ENCODE assay signal across 26 cellular contexts in the genomic region with DNA sequence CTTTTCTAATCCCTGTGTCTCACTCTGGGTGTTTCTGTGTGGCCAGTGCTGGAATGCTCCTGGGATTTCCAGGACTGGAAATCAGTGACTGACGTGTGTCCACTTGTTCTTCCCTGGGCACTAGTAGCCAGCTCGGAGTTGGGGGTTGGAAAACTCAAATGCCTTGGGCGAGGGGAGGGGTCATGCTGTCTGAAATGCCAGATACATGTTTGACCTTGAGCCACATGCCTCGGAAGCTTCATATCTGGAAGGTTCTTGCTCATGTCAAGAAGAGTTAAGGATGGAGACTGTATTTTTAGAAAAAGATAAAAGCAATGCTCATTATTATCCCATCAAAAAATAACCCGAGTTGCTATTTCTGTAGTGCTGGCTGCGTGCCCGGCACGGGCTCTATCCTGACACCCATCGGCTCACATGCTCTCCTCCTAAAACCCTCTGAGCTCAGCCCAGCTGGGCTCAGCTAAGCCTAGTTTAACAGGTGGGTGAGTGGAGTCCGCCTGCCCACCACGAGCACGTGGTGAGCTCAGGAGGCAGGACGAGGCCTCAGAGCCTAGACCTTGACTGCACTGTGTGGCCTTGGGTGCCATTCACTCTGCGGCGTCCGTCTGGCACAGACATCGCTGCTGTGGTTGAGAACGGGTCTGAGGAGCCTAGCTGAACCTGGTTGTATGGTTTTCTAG. TPM values are rescaled to one million over a fixed set of nuclear protein-coding genes. Genes with fewer than 3 reads are reported as not detected.
DNase-seq lines count a peak whose midpoint lies in the region; ATAC-seq and TF ChIP-seq lines count a peak whose summit lies in the region.
"Had no signal": no experiment of that assay in that cellular context is flagged by ENCODE, and none has a peak within 500 bp of the region (broad histone marks: within the 10 kb centered on the region; RNA-seq: fewer than 3 reads in every experiment).

No MANE protein-coding gene starts in this region.

- H3K27me3 ChIP-seq in right atrium auricular region (peaks cover 0 to 4% of the 10 kb centered on the region in 2 donors), cardiac muscle cell (peaks cover 16% of the 10 kb centered on the region), prostate gland (replicated peaks; ENCODE audit: insufficient read depth) (no peaks in the 10 kb centered on the region), gastroesophageal sphincter (peaks cover 23% of the 10 kb centered on the region)
- H3K27me3 ChIP-seq: body of pancreas had no signal

- no peak for TF ChIP-seq EP300 in gastroesophageal sphincter (IDR thresholded peaks at IDR 0.05)

- ATAC-seq in Right ventricle myocardium inferior (peak; percentile 74), gastroesophageal sphincter (no peak)
- ATAC-seq: body of pancreas, T-helper 17 cell had no signal

- 70% methylated on average over 18 of the region's 18 CpGs for WGBS in prostate gland
- WGBS in gastroesophageal sphincter (ENCODE audit: low coverage in 1 of 2), 2 donors, result 15 to 25% methylated on average over 5 to 8 of the region's 18 CpGs

- TF ChIP-seq POLR2A in prostate gland (IDR thresholded peaks at IDR 0.05), result no peak
- no peak for TF ChIP-seq POLR2A in gastroesophageal sphincter (IDR thresholded peaks at IDR 0.05)

- intact Hi-C loops in Right ventricle myocardium inferior (cut with DNase I) (no loop called here), prostate gland (cut with DNase I) (no loop called here)

- peaks cover 3% of the 10 kb centered on the region for H3K9me3 Mint-ChIP-seq in neural crest cell
- H3K9me3 Mint-ChIP-seq: activated CD4-positive, alpha-beta memory T cell treated with anti-CD3 and anti-CD28 coated beads for 36 hours; CD4-positive, alpha-beta memory T cell had no signal

- no peak overlapping the region for H3K27ac Mint-ChIP-seq in neural crest cell (ENCODE audit: unreplicated experiment)
- H3K27ac Mint-ChIP-seq: activated CD4-positive, alpha-beta memory T cell treated with anti-CD3 and anti-CD28 coated beads for 36 hours; immature natural killer cell; progenitor cell of endocrine pancreas; T-helper 17 cell had no signal

- H3K27ac ChIP-seq in right atrium auricular region, result peak overlapping the region in 1 of 2 donors; percentile 17
- H3K27ac ChIP-seq in cardiac muscle cell, result peak overlapping the region; percentile 39
- no peak overlapping the region for H3K27ac ChIP-seq in prostate gland
- H3K27ac ChIP-seq in gastroesophageal sphincter, result no peak overlapping the region
- H3K27ac ChIP-seq: body of pancreas, neutrophil, suprapubic skin had no signal

- H3K36me3 ChIP-seq in right atrium auricular region, result no peaks in the 10 kb centered on the region
- no peaks in the 10 kb centered on the region for H3K36me3 ChIP-seq in cardiac muscle cell
- H3K36me3 ChIP-seq in prostate gland, result no peaks in the 10 kb centered on the region
- no peaks in the 10 kb centered on the region for H3K36me3 ChIP-seq in gastroesophageal sphincter
- H3K36me3 ChIP-seq: neutrophil, suprapubic skin had no signal

- H3K4me1 Mint-ChIP-seq in neural crest cell, result peaks cover 16% of the 10 kb centered on the region
- H3K4me1 Mint-ChIP-seq: T-helper 17 cell had no signal

- peaks cover 18% of the 10 kb centered on the region for H3K36me3 Mint-ChIP-seq in neural crest cell (ENCODE audit: low read depth)
- H3K36me3 Mint-ChIP-seq: activated CD4-positive, alpha-beta memory T cell treated with anti-CD3 and anti-CD28 coated beads for 36 hours; CD4-positive, alpha-beta memory T cell; immature natural killer cell had no signal

- H3K4me1 ChIP-seq in right atrium auricular region (peaks cover 0 to 24% of the 10 kb centered on the region in 2 donors), cardiac muscle cell (ENCODE audit: low read depth) (peaks cover 11% of the 10 kb centered on the region), prostate gland (replicated peaks) (no peaks in the 10 kb centered on the region), gastroesophageal sphincter (peaks cover 0 to 2% (median 0%) of the 10 kb centered on the region in 3 donors)
- H3K4me1 ChIP-seq: body of pancreas, suprapubic skin had no signal

- H3K9me3 ChIP-seq in right atrium auricular region (no peaks in the 10 kb centered on the region), cardiac muscle cell (ENCODE audit: low read depth) (no peaks in the 10 kb centered on the region), prostate gland (no peaks in the 10 kb centered on the region), gastroesophageal sphincter (no peaks in the 10 kb centered on the region)
- H3K9me3 ChIP-seq: body of pancreas, neutrophil, suprapubic skin had no signal

- TF ChIP-seq CTCF in right atrium auricular region (IDR thresholded peaks at IDR 0.05), result no peak
- TF ChIP-seq CTCF in cardiac muscle cell (IDR thresholded peaks at IDR 0.05; ENCODE audit: low read depth, low read length), result no peak
- no peak for TF ChIP-seq CTCF in neural crest cell (conservative IDR thresholded peaks at IDR 0.05)
- no peak for TF ChIP-seq CTCF in prostate gland (IDR thresholded peaks at IDR 0.05)
- no peak for TF ChIP-seq CTCF in gastroesophageal sphincter (IDR thresholded peaks at IDR 0.05)

- H3K27me3 Mint-ChIP-seq in neural crest cell (ENCODE audit: low read depth), result peaks cover 13% of the 10 kb centered on the region

- H3K4me3 ChIP-seq in right atrium auricular region (no peak overlapping the region), cardiac muscle cell (no peak overlapping the region), prostate gland (no peak overlapping the region), gastroesophageal sphincter (no peak overlapping the region)
- H3K4me3 ChIP-seq: body of pancreas, suprapubic skin had no signal

- DNase-seq in Right ventricle myocardium inferior (ENCODE audit: missing footprints) (peak; percentile 71), right atrium auricular region (ENCODE audit: low spot score) (no peak), cardiac muscle cell (ENCODE audit: low read depth in 1 of 2, low spot score in 1 of 2) (peak in 1 of 2 donors; percentile 48), neural crest cell (ENCODE audit: low read depth, low spot score) (no peak), prostate gland (ENCODE audit: low spot score) (no peak), NCI-H510A (lab: John Stamatoyannopoulos, UW) (no peak)
- no peak for DNase-seq in activated CD4-positive, CD25-positive, alpha-beta regulatory T cell treated with anti-CD3 and anti-CD28 coated beads, Interleukin-2, amount 50 U/mL, for 72 hours
- DNase-seq: activated CD4-positive, alpha-beta memory T cell treated with anti-CD3 and anti-CD28 coated beads for 36 hours; activated CD4-positive, alpha-beta T cell treated with anti-CD3 and anti-CD28 coated beads for 1 hour; activated naive CD4-positive, alpha-beta T cell; body of pancreas; CD4-positive, alpha-beta memory T cell; EL; immature natural killer cell; mesenchymal stem cell; NCI-H1092; NCI-H1694; NCI-H446 treated with DMSO at 0.1 percent for 48 hours; NCI-H82; stimulated activated naive CD4-positive, alpha-beta T cell; T-helper 17 cell had no signal

- peak overlapping the region; percentile 70 for H3K4me3 Mint-ChIP-seq in neural crest cell
- H3K4me3 Mint-ChIP-seq: activated CD4-positive, alpha-beta memory T cell treated with anti-CD3 and anti-CD28 coated beads for 36 hours; immature natural killer cell; T-helper 17 cell had no signal

RNA-seq across cellular contexts. Expression of gene DPYSL4, which starts 6.4 kb away (rescaled TPM):
- 24.9 TPM for total RNA-seq in Right ventricle myocardium inferior
- total RNA-seq in right atrium auricular region, result 1 to 10 TPM; 3.4 to 4.1 TPM
- 30.3 and 58.0 TPM in 2 replicates for total RNA-seq in cardiac muscle cell
- polyA plus RNA-seq in cardiac muscle cell, result 7.1 and 12.5 TPM in 2 replicates
- 145 and 155 TPM in 2 replicates for total RNA-seq in neural crest cell
- total RNA-seq in prostate gland, result 10 to 100 TPM in 1 of 2 donors, 1 to 10 TPM in 1; 4.1 to 22.6 TPM
- 1 to 10 TPM; 1.6 to 2.6 (median 1.9) TPM for total RNA-seq in gastroesophageal sphincter
- total RNA-seq: OCI-LY7 had no signal
- polyA plus RNA-seq: immature natural killer cell had no signal
